ENCODE assay signal across 8 cellular contexts in the genomic region with DNA sequence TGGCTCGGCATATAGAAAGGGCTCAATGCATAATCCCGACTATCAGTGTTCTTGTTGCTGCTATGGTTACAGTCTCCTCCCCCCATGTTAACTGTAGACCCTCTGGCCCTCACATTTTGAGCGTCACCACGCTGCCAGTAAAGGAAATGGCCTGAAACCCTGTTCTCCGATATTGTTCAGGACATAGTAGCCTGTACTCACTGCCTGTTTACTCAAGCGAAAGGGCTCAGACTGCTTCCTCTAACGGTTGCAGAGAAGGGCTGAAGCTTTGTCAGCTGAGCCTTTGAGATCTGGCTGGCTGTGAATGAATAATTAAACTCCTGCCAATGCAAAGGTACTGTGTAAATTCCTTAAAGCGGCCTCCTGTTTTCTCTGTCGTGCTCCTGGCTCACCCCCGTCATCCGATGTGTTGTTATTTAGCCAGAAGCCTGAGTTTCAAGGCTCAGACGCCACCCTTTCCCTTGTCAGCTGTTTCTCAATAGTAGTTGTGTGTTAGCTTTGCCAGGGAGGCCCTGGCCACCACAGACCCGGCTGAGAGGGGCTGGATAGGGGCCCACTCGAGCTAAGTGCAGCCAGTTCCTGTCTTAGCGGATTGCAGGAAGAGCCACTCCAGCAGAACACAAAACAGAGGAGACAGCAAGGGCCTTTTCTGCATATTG. TPM values are rescaled to one million over a fixed set of nuclear protein-coding genes. Genes with fewer than 3 reads are reported as not detected.
A peak's percentile ranks its signal among the peaks of the same experiment; 100 is the strongest.
DNase-seq lines count a peak whose midpoint lies in the region; ATAC-seq and TF ChIP-seq lines count a peak whose summit lies in the region.

No MANE protein-coding gene starts in this region.

- in situ Hi-C loops in GM13976 (cut with MboI; ENCODE audit: low sequenced_read_pairs, unreplicated experiment) = no loop called here

- H3K27me3 Mint-ChIP-seq in GM23338 (ENCODE audit: insufficient read depth, low read depth, poor library complexity) = no peaks in the 10 kb centered on the region

- peaks cover 17% of the 10 kb centered on the region for H3K4me1 ChIP-seq in GM23338 (ENCODE audit: insufficient read depth)
- peaks cover 4% of the 10 kb centered on the region for H3K4me1 ChIP-seq in urinary bladder (ENCODE audit: insufficient read depth)

- 0 out of 2 replicates have a peak, but pooled peaks cover 2% of the 10 kb centered on the region for H3F3A ChIP-seq in GM23338 (replicated peaks; ENCODE audit: low read depth)

- H3K4me3 ChIP-seq in GM23338 (0 out of 2 replicates have a peak overlapping the region, but pooled peaks have one; percentile 7), urinary bladder (ENCODE audit: low read depth, low read length) (no peak overlapping the region)

- H3K27ac Mint-ChIP-seq in GM23338 = peak overlapping the region; percentile 92

- WGBS in urinary bladder = 8% methylated on average over 15 of the region's 15 CpGs

- peak; percentile 71 for DNase-seq in GM23338 (ENCODE audit: low spot score)
- DNase-seq in NCI-H345 treated with DMSO at 0.1 percent for 48 hours (lab: John Stamatoyannopoulos, UW; ENCODE audit: unreplicated experiment) = peak; percentile 71
- peak; percentile 64 for DNase-seq in ecto neural progenitor cell (ENCODE audit: low spot score)
- peak; percentile 82 for DNase-seq in midbrain (lab: John Stamatoyannopoulos, UW)
- no peak for DNase-seq in GM13976 (ENCODE audit: low spot score)
- DNase-seq in NCI-H1930 (lab: John Stamatoyannopoulos, UW) = no peak

- no peaks in the 10 kb centered on the region for H3K27me3 ChIP-seq in GM23338 (ENCODE audit: insufficient read depth)

- peak overlapping the region; percentile 61 for H3K4me2 ChIP-seq in GM23338

- no peaks in the 10 kb centered on the region for H3K79me2 ChIP-seq in GM23338 (replicated peaks; ENCODE audit: insufficient read depth)

- H3K9me3 Mint-ChIP-seq in GM23338 = peaks cover under 1% of the 10 kb centered on the region; the same call in 1 of the 3 replicates

- H3K36me3 Mint-ChIP-seq in GM23338 (ENCODE audit: low read depth) = no peaks in the 10 kb centered on the region

- H3K9me2 ChIP-seq in GM23338 (ENCODE audit: insufficient read depth) = no peaks in the 10 kb centered on the region

- no peaks in the 10 kb centered on the region for H3K36me3 ChIP-seq in GM23338 (ENCODE audit: insufficient read depth)
- H3K36me3 ChIP-seq in urinary bladder (ENCODE audit: insufficient read depth) = no peaks in the 10 kb centered on the region

- no peaks in the 10 kb centered on the region for H4K20me1 ChIP-seq in GM23338 (replicated peaks; ENCODE audit: insufficient read depth)

- TF ChIP-seq CTCF in GM23338 (conservative IDR thresholded peaks at IDR 0.05; ENCODE audit: low read depth in 2 of 2) (no peak), GM13976 (IDR thresholded peaks at IDR 0.05; ENCODE audit: borderline replicate concordance, control extremely low read depth, extremely low read depth, insufficient read depth, missing control alignments) (no peak)

- peak overlapping the region; percentile 86 for H3K27ac ChIP-seq in GM23338 (ENCODE audit: low read depth)
- peak overlapping the region; percentile 35 for H3K27ac ChIP-seq in urinary bladder (ENCODE audit: low read depth)

- ATAC-seq in GM23338 = peak; percentile 85
- ATAC-seq in GM18520 (IDR thresholded peaks at IDR 0.05; ENCODE audit: unreplicated experiment) = no peak

- peak overlapping the region; percentile 95 for H2AFZ ChIP-seq in GM23338

- H3K4me1 Mint-ChIP-seq in GM23338 = peaks cover 28% of the 10 kb centered on the region

- peak overlapping the region; percentile 43 for H3K4me3 Mint-ChIP-seq in GM23338

TF ChIP-seq in GM23338, 12 proteins besides CTCF, POLR2A, EP300 and RAD21:
- no peak for TF ChIP-seq EZH2 (IDR thresholded peaks at IDR 0.05; ENCODE audit: low read depth, unreplicated experiment)
- TF ChIP-seq, protein P1, sequence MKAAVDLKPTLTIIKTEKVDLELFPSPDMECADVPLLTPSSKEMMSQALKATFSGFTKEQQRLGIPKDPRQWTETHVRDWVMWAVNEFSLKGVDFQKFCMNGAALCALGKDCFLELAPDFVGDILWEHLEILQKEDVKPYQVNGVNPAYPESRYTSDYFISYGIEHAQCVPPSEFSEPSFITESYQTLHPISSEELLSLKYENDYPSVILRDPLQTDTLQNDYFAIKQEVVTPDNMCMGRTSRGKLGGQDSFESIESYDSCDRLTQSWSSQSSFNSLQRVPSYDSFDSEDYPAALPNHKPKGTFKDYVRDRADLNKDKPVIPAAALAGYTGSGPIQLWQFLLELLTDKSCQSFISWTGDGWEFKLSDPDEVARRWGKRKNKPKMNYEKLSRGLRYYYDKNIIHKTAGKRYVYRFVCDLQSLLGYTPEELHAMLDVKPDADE (IDR thresholded peaks at IDR 0.05) = no peak
- 0 out of 2 replicates have a peak, but pooled peaks have one; percentile 34 for TF ChIP-seq CREB1 (CRISPR knock-in tag; IDR thresholded peaks at IDR 0.05; ENCODE audit: low read depth)
TF ChIP-seq in GM23338: peak in this region for 1.

RNA-seq across cellular contexts. Expression of a gene that starts 31.2 kb away (rescaled TPM):
- 35.3 and 43.4 TPM in 2 replicates for total RNA-seq in GM23338 (2014; rRNA removed; shearing (Covaris generic))
- polyA plus RNA-seq in GM23338 (2016; fragmentation: Nextera tagmentation; extraction: Ambion mirVana) (7.8 and 13.1 TPM in 2 replicates), urinary bladder (15.3 TPM)
- 41.6 TPM for total RNA-seq in urinary bladder

Comparison
In these comparisons a context has a peak if more than half of its experiments do, and no peak if none do; other contexts are left out.
1. DNase-seq: peak in GM23338 (single experiment), NCI-H345 treated with DMSO at 0.1 percent for 48 hours (single experiment), ecto neural progenitor cell (single experiment) and midbrain (single experiment); none in GM13976 (single experiment) and NCI-H1930 (0 of 2).